ENCODE assay signal across 9 cellular contexts in the genomic region with DNA sequence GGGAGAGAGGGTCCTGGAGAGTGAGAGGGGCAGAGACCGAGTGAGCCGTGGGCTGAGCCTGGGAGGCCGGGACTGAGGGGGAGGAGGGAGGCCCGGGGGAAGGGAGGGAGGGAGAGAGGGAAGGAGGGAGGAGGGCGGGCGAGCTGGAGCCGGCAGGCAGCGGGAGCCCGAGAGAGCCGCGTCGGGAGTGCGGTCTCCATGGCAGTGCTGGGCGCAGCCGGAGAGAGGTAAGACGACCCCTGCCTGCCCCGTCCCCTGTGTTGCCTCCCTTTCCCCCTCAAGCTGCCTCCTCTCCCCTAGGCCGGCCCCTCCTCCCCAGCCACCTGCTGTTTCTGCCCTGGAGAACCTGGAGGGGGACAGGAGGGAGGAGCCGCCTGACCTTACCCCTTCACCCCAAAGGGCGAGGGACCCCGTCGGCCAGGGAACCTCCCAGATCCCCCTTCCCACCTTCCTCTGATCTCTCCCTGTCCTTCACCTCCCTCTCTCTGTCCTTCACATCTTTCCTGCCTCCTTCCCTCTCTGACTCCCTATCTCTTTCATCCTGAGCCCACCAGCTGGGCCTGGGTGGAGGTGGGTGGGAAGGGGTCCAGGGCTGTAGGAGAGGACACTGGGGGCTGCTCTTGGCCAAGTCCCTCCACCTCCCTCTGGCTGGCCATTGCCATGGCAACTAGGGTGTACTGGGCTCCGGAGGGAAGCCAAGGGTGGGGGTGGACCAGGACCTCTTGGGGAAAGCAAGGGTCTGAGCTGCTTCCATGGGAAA. TPM values are rescaled to one million over a fixed set of nuclear protein-coding genes. Genes with fewer than 3 reads are reported as not detected.
DNase-seq lines count a peak whose midpoint lies in the region; ATAC-seq and TF ChIP-seq lines count a peak whose summit lies in the region.
"Had no signal": no experiment of that assay in that cellular context is flagged by ENCODE, and none has a peak within 500 bp of the region (broad histone marks: within the 10 kb centered on the region; RNA-seq: fewer than 3 reads in every experiment).

GPR162 (plus strand) TSS at position 148 of the 760 bp plus-strand sequence. CDS start 2,078 bp downstream, outside the sequence.

- peak within 1 kb of the TSS; percentile 62 for H2AFZ ChIP-seq in Loucy (ENCODE audit: low read length)

- H3K4me2 ChIP-seq in Loucy (ENCODE audit: low read depth, low read length, poor library complexity, severe bottlenecking), result peak within 1 kb of the TSS; percentile 80

- no peaks in the 10 kb centered on the region for H3K79me2 ChIP-seq in Loucy (ENCODE audit: insufficient read depth, low read length)

- no peak for ATAC-seq in GM18505 (IDR thresholded peaks at IDR 0.05; ENCODE audit: unreplicated experiment)
- ATAC-seq in HG03521 (IDR thresholded peaks at IDR 0.05; ENCODE audit: unreplicated experiment), result no peak

- H3K27ac Mint-ChIP-seq in activated naive CD8-positive, alpha-beta T cell treated with anti-CD3 and anti-CD28 coated beads for 36 hours, result no peak within 1 kb of the TSS
- H3K27ac Mint-ChIP-seq in osteocyte (ENCODE audit: unreplicated experiment), result peak within 1 kb of the TSS; percentile 56

- intact Hi-C loops in left ventricle myocardium inferior (cut with micrococcal nuclease), result no loop called here

- DNase-seq in DMS79 treated with DMSO at 0.1 percent for 48 hours (lab: John Stamatoyannopoulos, UW) (peak; percentile 74), left ventricle myocardium inferior (peak; percentile 72), osteocyte (ENCODE audit: extremely low spot score, unreplicated experiment) (no peak), SKM-1 treated with dmso at 0.1 percent for 144 hours (lab: John Stamatoyannopoulos, UW; ENCODE audit: unreplicated experiment) (no peak)
- DNase-seq in activated naive CD8-positive, alpha-beta T cell treated with anti-CD3 and anti-CD28 coated beads for 36 hours, result peak; percentile 21

- H4K20me1 ChIP-seq in Loucy (ENCODE audit: insufficient read depth, low read length, poor library complexity, severe bottlenecking), result no peaks in the 10 kb centered on the region

- no peaks in the 10 kb centered on the region for H3F3A ChIP-seq in Loucy (ENCODE audit: low read depth)

- peaks cover 56% of the 10 kb centered on the region for H3K27me3 Mint-ChIP-seq in activated naive CD8-positive, alpha-beta T cell treated with anti-CD3 and anti-CD28 coated beads for 36 hours
- no peaks in the 10 kb centered on the region for H3K27me3 Mint-ChIP-seq in osteocyte (ENCODE audit: unreplicated experiment)

- TF ChIP-seq CTCF in Loucy (conservative IDR thresholded peaks at IDR 0.05; ENCODE audit: low read length) (no peak), left ventricle myocardium inferior (IDR thresholded peaks at IDR 0.05; ENCODE audit: borderline replicate concordance) (no peak), osteocyte (IDR thresholded peaks at IDR 0.05) (no peak)

- peak within 1 kb of the TSS; percentile 65 for H3K4me3 ChIP-seq in Loucy (ENCODE audit: low read length, poor library complexity, severe bottlenecking)
- peak within 1 kb of the TSS; percentile 67 for H3K4me3 ChIP-seq in left ventricle myocardium inferior
- H3K4me3 ChIP-seq: SJSA1 had no signal

- peaks cover 13% of the 10 kb centered on the region for H3K4me1 Mint-ChIP-seq in activated naive CD8-positive, alpha-beta T cell treated with anti-CD3 and anti-CD28 coated beads for 36 hours
- H3K4me1 Mint-ChIP-seq in osteocyte (ENCODE audit: unreplicated experiment), result peaks cover 50% of the 10 kb centered on the region

- no peak for TF ChIP-seq POLR2A in GM18505 (IDR thresholded peaks at IDR 0.05; ENCODE audit: borderline replicate concordance, extremely low read depth, insufficient read depth, insufficient read length)

- H3K27me3 ChIP-seq in Loucy (ENCODE audit: insufficient read depth, low read length, poor library complexity, severe bottlenecking), result no peaks in the 10 kb centered on the region
- peaks cover 24% of the 10 kb centered on the region for H3K27me3 ChIP-seq in left ventricle myocardium inferior (ENCODE audit: low read depth)

- H3K4me1 ChIP-seq in Loucy (ENCODE audit: insufficient read depth, low read length, poor library complexity, severe bottlenecking), result peaks cover 28% of the 10 kb centered on the region
- H3K4me1 ChIP-seq in left ventricle myocardium inferior, result peaks cover 29% of the 10 kb centered on the region

- no peaks in the 10 kb centered on the region for H3K9me2 ChIP-seq in Loucy (replicated peaks; ENCODE audit: low read depth, low read length)

- H3K36me3 ChIP-seq in Loucy (ENCODE audit: insufficient read depth, low read length) (no peaks in the 10 kb centered on the region), left ventricle myocardium inferior (no peaks in the 10 kb centered on the region)
- H3K36me3 ChIP-seq: SJSA1 had no signal

- no peaks in the 10 kb centered on the region for H3K9me3 Mint-ChIP-seq in activated naive CD8-positive, alpha-beta T cell treated with anti-CD3 and anti-CD28 coated beads for 36 hours
- H3K9me3 Mint-ChIP-seq in osteocyte (ENCODE audit: unreplicated experiment), result no peaks in the 10 kb centered on the region

- H3K27ac ChIP-seq in left ventricle myocardium inferior (replicated peaks), result peak within 1 kb of the TSS; percentile 66
- H3K27ac ChIP-seq: SJSA1 had no signal

- H3K9me3 ChIP-seq in Loucy (ENCODE audit: insufficient read depth, low read depth, low read length), result no peaks in the 10 kb centered on the region
- H3K9me3 ChIP-seq in left ventricle myocardium inferior (replicated peaks), result no peaks in the 10 kb centered on the region
- H3K9me3 ChIP-seq: SJSA1 had no signal

- peak within 1 kb of the TSS; percentile 67 for H3K9ac ChIP-seq in Loucy (ENCODE audit: low read depth, low read length, poor library complexity, severe bottlenecking)

- peak within 1 kb of the TSS; percentile 44 for H3K4me3 Mint-ChIP-seq in activated naive CD8-positive, alpha-beta T cell treated with anti-CD3 and anti-CD28 coated beads for 36 hours
- peak within 1 kb of the TSS; percentile 73 for H3K4me3 Mint-ChIP-seq in osteocyte (ENCODE audit: unreplicated experiment)

- no peaks in the 10 kb centered on the region for H3K36me3 Mint-ChIP-seq in activated naive CD8-positive, alpha-beta T cell treated with anti-CD3 and anti-CD28 coated beads for 36 hours
- H3K36me3 Mint-ChIP-seq in osteocyte (ENCODE audit: unreplicated experiment), result no peaks in the 10 kb centered on the region

RNA-seq across cellular contexts. Expression of gene GPR162, which starts in this region (rescaled TPM):
- under 1 TPM; 0.54 to 0.76 TPM for total RNA-seq in activated naive CD8-positive, alpha-beta T cell treated with anti-CD3 and anti-CD28 coated beads for 36 hours
- total RNA-seq in left ventricle myocardium inferior, result 6.5 TPM
- 11.5 and 12.0 TPM in 2 replicates for total RNA-seq in osteocyte

Comparison
In these comparisons a context has a peak if more than half of its experiments do, and no peak if none do; other contexts are left out.
1. Peak in DNase-seq in activated naive CD8-positive, alpha-beta T cell treated with anti-CD3 and anti-CD28 coated beads for 36 hours; RNA of the gene not detected or under 1 TPM.
2. DNase-seq: peak in DMS79 treated with DMSO at 0.1 percent for 48 hours (single experiment) and left ventricle myocardium inferior (single experiment); none in osteocyte (single experiment) and SKM-1 treated with dmso at 0.1 percent for 144 hours (single experiment).